ENCODE assay signal across 5 cellular contexts in genomic region chr3:116946376-116946775, GRCh38.
"Had no signal": no experiment of that assay in that cellular context is flagged by ENCODE, and none has a peak within 500 bp of the region (broad histone marks: within the 10 kb centered on the region; RNA-seq: fewer than 3 reads in every experiment).

No MANE protein-coding gene starts in this region.

- DNase-seq: H9, HCEC 1CT, IMR-90 had no signal

- H3K4me2 ChIP-seq: GM23338 had no signal

- H3K4me3 ChIP-seq: GM23338, K562 had no signal

- ATAC-seq: GM23338, K562 had no signal
